13 cellular contexts compared by ENCODE assay signal in genomic region chr5:93909356-93909755, GRCh38.
A peak's percentile ranks its signal among the peaks of the same experiment; 100 is the strongest.
DNase-seq lines count a peak whose midpoint lies in the region; ATAC-seq, FAIRE-seq and TF ChIP-seq lines count a peak whose summit lies in the region.
"Had no signal": no experiment of that assay in that cellular context is flagged by ENCODE, and none has a peak within 500 bp of the region (broad histone marks: within the 10 kb centered on the region; RNA-seq: fewer than 3 reads in every experiment).

No MANE protein-coding gene starts in this region.

- H3K9me3 ChIP-seq in PC-3 (ENCODE audit: low read length) (no peaks in the 10 kb centered on the region), spleen (no peaks in the 10 kb centered on the region)
- H3K9me3 ChIP-seq: left lung had no signal

- H3F3A ChIP-seq in PC-3 (ENCODE audit: low read length, unreplicated experiment) = no peaks in the 10 kb centered on the region

- H3K4me1 ChIP-seq in PC-3 (ENCODE audit: insufficient read depth, low read length) (no peaks in the 10 kb centered on the region), spleen (no peaks in the 10 kb centered on the region)
- H3K4me1 ChIP-seq: left lung had no signal

- no peak overlapping the region for H3K9ac ChIP-seq in PC-3 (ENCODE audit: low read length)

- CTCF ChIA-PET in PC-3 (lab: Charles Lee) = no interaction called here

- no peak overlapping the region for H3K4me3 ChIP-seq in PC-3 (ENCODE audit: low read length)
- H3K4me3 ChIP-seq in fibroblast of mammary gland (ENCODE audit: control insufficient read depth, low read depth, low read length) = no peak overlapping the region
- no peak overlapping the region for H3K4me3 ChIP-seq in spleen
- H3K4me3 ChIP-seq: left lung had no signal

- H3K27me3 ChIP-seq in PC-3 (ENCODE audit: low read length) (no peaks in the 10 kb centered on the region), spleen (replicated peaks in 1 of 7) (no peaks in the 10 kb centered on the region)
- H3K27me3 ChIP-seq: left lung had no signal

- no peaks in the 10 kb centered on the region for H4K20me1 ChIP-seq in PC-3 (ENCODE audit: low read length)

- no peak overlapping the region for H2AFZ ChIP-seq in PC-3 (ENCODE audit: low read length)

- no peak for TF ChIP-seq POLR2A in spleen (IDR thresholded peaks at IDR 0.05)

- POLR2A ChIA-PET in PC-3 (lab: Charles Lee; ENCODE audit: unreplicated experiment) = no interaction called here

- H3K27ac ChIP-seq in PC-3 (ENCODE audit: low read length) (no peak overlapping the region), spleen (no peak overlapping the region)
- H3K27ac ChIP-seq: left lung had no signal

- no peaks in the 10 kb centered on the region for H3K79me2 ChIP-seq in PC-3 (ENCODE audit: low read length)

- 75 to 93% (median 84%) methylated on average over 1 of the region's 1 CpG for WGBS in spleen, 5 donors

- DNase-seq in ACHN (peak; percentile 4), D721Med (ENCODE audit: insufficient read length, low spot score) (no peak), PC-3 (peak; percentile 53), fibroblast of mammary gland (ENCODE audit: low read depth) (peak; percentile 21), spleen (no peak), activated T-cell treated with anti-CD3 and anti-CD28 coated beads for 4 hours (no peak)
- DNase-seq: activated T-cell treated with anti-CD3 and anti-CD28 coated beads, Interleukin-2, amount 50 U/mL, for 72 hours; central memory CD4-positive, alpha-beta T cell; left lung; stimulated activated CD4-positive, alpha-beta T cell treated with anti-CD3 and anti-CD28 coated beads, Interleukin-4, amount 100 ng/mL, for 4 hours; substantia nigra had no signal

- intact Hi-C loops in PC-3 (cut with micrococcal nuclease) (loop anchor here (1.0 to 10.0 kb wide), 2 partner anchors 295 to 328 kb away; partner anchors contain the start of gene NR2F1-AS1), spleen (cut with DNase I; ENCODE audit: low total_unique reads) (no loop called here)

- H3K9me2 ChIP-seq in PC-3 (replicated peaks; ENCODE audit: low read length) = no peaks in the 10 kb centered on the region

- H3K36me3 ChIP-seq in PC-3 (ENCODE audit: low read depth, low read length) (no peaks in the 10 kb centered on the region), spleen (no peaks in the 10 kb centered on the region)
- H3K36me3 ChIP-seq: left lung had no signal

- H3K4me2 ChIP-seq in PC-3 (ENCODE audit: low read length) = no peak overlapping the region

- 0 out of 2 replicates have a peak, but pooled peaks have one; percentile 35 for ATAC-seq in PC-3
- no peak for ATAC-seq in GM18502 (IDR thresholded peaks at IDR 0.05; ENCODE audit: poor library complexity, unreplicated experiment)
- ATAC-seq in GM18873 (IDR thresholded peaks at IDR 0.05; ENCODE audit: low FRiP score, unreplicated experiment) = no peak
- ATAC-seq: activated T-cell treated with anti-CD3 and anti-CD28 coated beads, Interleukin-2, amount 50 U/mL, for 72 hours; left lung had no signal

- BruUV-seq in PC-3 (replicated peaks; lab: Mats Ljungman, UMichigan) = no TSS peak

- no peak for FAIRE-seq in D721Med (lab: Jason Lieb, UNC)

- in situ Hi-C loops in ACHN (cut with HindIII; ENCODE audit: low pct_ligation_motif_present, low pct_unique_long_range_greater_than_20kb, low sequenced_read_pairs) = no loop called here

- TF ChIP-seq CTCF in D721Med (IDR thresholded peaks at IDR 0.05; ENCODE audit: insufficient read depth, missing control alignments) (peak; percentile 31), PC-3 (conservative IDR thresholded peaks at IDR 0.05; ENCODE audit: low read depth, low read length) (peak; percentile 58), fibroblast of mammary gland (conservative IDR thresholded peaks at IDR 0.05; ENCODE audit: control insufficient read depth, insufficient read depth, low read depth, low read length) (peak; percentile 29), spleen (IDR thresholded peaks at IDR 0.05 in 8 of 11, conservative IDR thresholded peaks at IDR 0.05 in 3 of 11) (no peak)

Comparison
In these comparisons a context has a peak if more than half of its experiments do, and no peak if none do; other contexts are left out.
1. DNase-seq: peak in ACHN (single experiment), PC-3 (single experiment) and fibroblast of mammary gland (single experiment); none in D721Med (single experiment), spleen (single experiment) and activated T-cell treated with anti-CD3 and anti-CD28 coated beads for 4 hours (single experiment).
2. CTCF ChIP-seq: peak in D721Med (single experiment), PC-3 (single experiment) and fibroblast of mammary gland (single experiment); none in spleen (0 of 11).